17 cellular contexts compared by ENCODE assay signal in genomic region chr7:157709531-157710251, GRCh38.
"Had no signal": no experiment of that assay in that cellular context is flagged by ENCODE, and none has a peak within 500 bp of the region (broad histone marks: within the 10 kb centered on the region; RNA-seq: fewer than 3 reads in every experiment).

No MANE protein-coding gene starts in this region.

- H3K4me2 ChIP-seq: SK-N-SH had no signal

- H3K9me3 ChIP-seq: neutrophil, SK-N-SH had no signal

- DNase-seq: activated CD4-positive, alpha-beta T cell treated with anti-CD3 and anti-CD28 coated beads for 4 hours; activated CD8-positive, alpha-beta memory T cell treated with anti-CD3 and anti-CD28 coated beads, Interleukin-2, amount 50 U/mL, for 4 hours; activated CD8-positive, alpha-beta T cell treated with anti-CD3 and anti-CD28 coated beads for 36 hours; activated naive CD4-positive, alpha-beta T cell treated with Interleukin-2 at 50 U/mL for 16 hours; naive B cell; retina; SK-N-SH; stimulated activated CD4-positive, alpha-beta T cell treated with anti-CD3 and anti-CD28 coated beads, Interleukin-4, amount 100 ng/mL, for 24 hours; stimulated activated naive CD4-positive, alpha-beta T cell treated with Interleukin-2 at 50 U/mL for 16 hours; substantia nigra; T-cell; T-helper 9 cell had no signal

- H3K36me3 ChIP-seq: neutrophil, tibial nerve had no signal

- H3K4me1 ChIP-seq: tibial nerve had no signal

- ATAC-seq: activated CD8-positive, alpha-beta T cell treated with anti-CD3 and anti-CD28 coated beads for 36 hours; left lobe of liver; T-cell had no signal

- H3K4me3 ChIP-seq: dorsolateral prefrontal cortex, skin epidermis, tibial nerve had no signal

- H3K27me3 ChIP-seq: tibial nerve had no signal

- H3K27ac ChIP-seq: dorsolateral prefrontal cortex, neutrophil, skin epidermis, tibial nerve had no signal
